ENCODE assay signal across 15 cellular contexts in the genomic region with DNA sequence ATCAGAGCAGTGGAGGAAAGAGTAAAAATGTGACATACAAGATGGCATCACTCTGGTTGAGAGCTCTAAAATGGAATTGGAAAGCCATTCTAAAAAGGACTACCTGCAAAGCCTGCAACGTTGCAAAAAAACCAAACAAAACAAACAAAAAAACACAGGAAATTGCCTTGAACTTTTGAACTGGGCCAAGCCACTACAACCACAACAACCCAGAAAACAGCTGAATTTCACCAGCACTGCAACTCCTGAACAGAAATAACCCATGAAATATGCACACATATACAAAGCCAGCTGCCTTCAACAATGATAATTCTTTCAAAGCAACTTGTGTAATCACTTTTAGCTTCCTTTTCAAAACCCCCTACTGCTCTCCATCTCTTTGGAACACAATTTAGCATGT.
"Had no signal": no experiment of that assay in that cellular context is flagged by ENCODE, and none has a peak within 500 bp of the region (broad histone marks: within the 10 kb centered on the region; RNA-seq: fewer than 3 reads in every experiment).

No MANE protein-coding gene starts in this region.

- H3K27ac ChIP-seq: body of pancreas, psoas muscle, suprapubic skin had no signal

- H3K27me3 ChIP-seq: body of pancreas, suprapubic skin had no signal

- ATAC-seq: activated CD8-positive, alpha-beta T cell treated with anti-CD3 and anti-CD28 coated beads, Interleukin-2, amount 10 ng/mL, durations not matched to agents 7 days and 5 days; body of pancreas; effector memory CD8-positive, alpha-beta T cell; left cardiac atrium; psoas muscle; stimulated activated naive CD8-positive, alpha-beta T cell treated with anti-CD3 and anti-CD28 coated beads, Interleukin-15, Interleukin-2, amounts not matched to agents 100 U/mL and 50 U/mL, for 24 hours; T-cell had no signal

- H3K36me3 ChIP-seq: suprapubic skin had no signal

- H3K4me1 ChIP-seq: body of pancreas, psoas muscle, suprapubic skin had no signal

- DNase-seq: activated CD4-positive, alpha-beta T cell treated with anti-CD3 and anti-CD28 coated beads for 48 hours; activated CD8-positive, alpha-beta memory T cell treated with anti-CD3 and anti-CD28 coated beads, Interleukin-2, amount 50 U/mL, for 48 hours; activated CD8-positive, alpha-beta T cell treated with anti-CD3 and anti-CD28 coated beads, Interleukin-2, amount 10 ng/mL, durations not matched to agents 7 days and 5 days; activated naive CD4-positive, alpha-beta T cell; body of pancreas; cortex of kidney; effector memory CD8-positive, alpha-beta T cell; left cardiac atrium; psoas muscle; stimulated activated CD4-positive, alpha-beta T cell treated with anti-CD3 and anti-CD28 coated beads, Interleukin-4, amount 100 ng/mL, for 1 hour; stimulated activated CD8-positive, alpha-beta memory T cell treated with anti-CD3 and anti-CD28 coated beads, Interleukin-4, amount 100 ng/mL, for 48 hours; stimulated activated naive CD8-positive, alpha-beta T cell treated with anti-CD3 and anti-CD28 coated beads, Interleukin-15, Interleukin-2, amounts not matched to agents 100 U/mL and 50 U/mL, for 24 hours; T-cell; T1000 had no signal

- H3K4me3 ChIP-seq: body of pancreas, psoas muscle, suprapubic skin had no signal
